ENCODE assay signal across 2 cellular contexts in genomic region chr1:200779326-200779725, GRCh38.
TF ChIP-seq lines count a peak whose summit lies in the region.

No MANE protein-coding gene starts in this region.

TF ChIP-seq in GM23338, 12 proteins besides CTCF, POLR2A, EP300 and RAD21:
- TF ChIP-seq, protein P1, sequence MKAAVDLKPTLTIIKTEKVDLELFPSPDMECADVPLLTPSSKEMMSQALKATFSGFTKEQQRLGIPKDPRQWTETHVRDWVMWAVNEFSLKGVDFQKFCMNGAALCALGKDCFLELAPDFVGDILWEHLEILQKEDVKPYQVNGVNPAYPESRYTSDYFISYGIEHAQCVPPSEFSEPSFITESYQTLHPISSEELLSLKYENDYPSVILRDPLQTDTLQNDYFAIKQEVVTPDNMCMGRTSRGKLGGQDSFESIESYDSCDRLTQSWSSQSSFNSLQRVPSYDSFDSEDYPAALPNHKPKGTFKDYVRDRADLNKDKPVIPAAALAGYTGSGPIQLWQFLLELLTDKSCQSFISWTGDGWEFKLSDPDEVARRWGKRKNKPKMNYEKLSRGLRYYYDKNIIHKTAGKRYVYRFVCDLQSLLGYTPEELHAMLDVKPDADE (IDR thresholded peaks at IDR 0.05), result no peak
- TF ChIP-seq CREB1 (CRISPR knock-in tag; IDR thresholded peaks at IDR 0.05; ENCODE audit: low read depth) (no peak), ZNF331 (CRISPR knock-in tag; IDR thresholded peaks at IDR 0.05; ENCODE audit: low read depth) (no peak), STAT1 (IDR thresholded peaks at IDR 0.05; ENCODE audit: unreplicated experiment) (no peak), EZH2phosphoT487 (IDR thresholded peaks at IDR 0.05; ENCODE audit: unreplicated experiment) (no peak), JUNB (IDR thresholded peaks at IDR 0.05; ENCODE audit: unreplicated experiment) (no peak)
- TF ChIP-seq, protein P2, sequence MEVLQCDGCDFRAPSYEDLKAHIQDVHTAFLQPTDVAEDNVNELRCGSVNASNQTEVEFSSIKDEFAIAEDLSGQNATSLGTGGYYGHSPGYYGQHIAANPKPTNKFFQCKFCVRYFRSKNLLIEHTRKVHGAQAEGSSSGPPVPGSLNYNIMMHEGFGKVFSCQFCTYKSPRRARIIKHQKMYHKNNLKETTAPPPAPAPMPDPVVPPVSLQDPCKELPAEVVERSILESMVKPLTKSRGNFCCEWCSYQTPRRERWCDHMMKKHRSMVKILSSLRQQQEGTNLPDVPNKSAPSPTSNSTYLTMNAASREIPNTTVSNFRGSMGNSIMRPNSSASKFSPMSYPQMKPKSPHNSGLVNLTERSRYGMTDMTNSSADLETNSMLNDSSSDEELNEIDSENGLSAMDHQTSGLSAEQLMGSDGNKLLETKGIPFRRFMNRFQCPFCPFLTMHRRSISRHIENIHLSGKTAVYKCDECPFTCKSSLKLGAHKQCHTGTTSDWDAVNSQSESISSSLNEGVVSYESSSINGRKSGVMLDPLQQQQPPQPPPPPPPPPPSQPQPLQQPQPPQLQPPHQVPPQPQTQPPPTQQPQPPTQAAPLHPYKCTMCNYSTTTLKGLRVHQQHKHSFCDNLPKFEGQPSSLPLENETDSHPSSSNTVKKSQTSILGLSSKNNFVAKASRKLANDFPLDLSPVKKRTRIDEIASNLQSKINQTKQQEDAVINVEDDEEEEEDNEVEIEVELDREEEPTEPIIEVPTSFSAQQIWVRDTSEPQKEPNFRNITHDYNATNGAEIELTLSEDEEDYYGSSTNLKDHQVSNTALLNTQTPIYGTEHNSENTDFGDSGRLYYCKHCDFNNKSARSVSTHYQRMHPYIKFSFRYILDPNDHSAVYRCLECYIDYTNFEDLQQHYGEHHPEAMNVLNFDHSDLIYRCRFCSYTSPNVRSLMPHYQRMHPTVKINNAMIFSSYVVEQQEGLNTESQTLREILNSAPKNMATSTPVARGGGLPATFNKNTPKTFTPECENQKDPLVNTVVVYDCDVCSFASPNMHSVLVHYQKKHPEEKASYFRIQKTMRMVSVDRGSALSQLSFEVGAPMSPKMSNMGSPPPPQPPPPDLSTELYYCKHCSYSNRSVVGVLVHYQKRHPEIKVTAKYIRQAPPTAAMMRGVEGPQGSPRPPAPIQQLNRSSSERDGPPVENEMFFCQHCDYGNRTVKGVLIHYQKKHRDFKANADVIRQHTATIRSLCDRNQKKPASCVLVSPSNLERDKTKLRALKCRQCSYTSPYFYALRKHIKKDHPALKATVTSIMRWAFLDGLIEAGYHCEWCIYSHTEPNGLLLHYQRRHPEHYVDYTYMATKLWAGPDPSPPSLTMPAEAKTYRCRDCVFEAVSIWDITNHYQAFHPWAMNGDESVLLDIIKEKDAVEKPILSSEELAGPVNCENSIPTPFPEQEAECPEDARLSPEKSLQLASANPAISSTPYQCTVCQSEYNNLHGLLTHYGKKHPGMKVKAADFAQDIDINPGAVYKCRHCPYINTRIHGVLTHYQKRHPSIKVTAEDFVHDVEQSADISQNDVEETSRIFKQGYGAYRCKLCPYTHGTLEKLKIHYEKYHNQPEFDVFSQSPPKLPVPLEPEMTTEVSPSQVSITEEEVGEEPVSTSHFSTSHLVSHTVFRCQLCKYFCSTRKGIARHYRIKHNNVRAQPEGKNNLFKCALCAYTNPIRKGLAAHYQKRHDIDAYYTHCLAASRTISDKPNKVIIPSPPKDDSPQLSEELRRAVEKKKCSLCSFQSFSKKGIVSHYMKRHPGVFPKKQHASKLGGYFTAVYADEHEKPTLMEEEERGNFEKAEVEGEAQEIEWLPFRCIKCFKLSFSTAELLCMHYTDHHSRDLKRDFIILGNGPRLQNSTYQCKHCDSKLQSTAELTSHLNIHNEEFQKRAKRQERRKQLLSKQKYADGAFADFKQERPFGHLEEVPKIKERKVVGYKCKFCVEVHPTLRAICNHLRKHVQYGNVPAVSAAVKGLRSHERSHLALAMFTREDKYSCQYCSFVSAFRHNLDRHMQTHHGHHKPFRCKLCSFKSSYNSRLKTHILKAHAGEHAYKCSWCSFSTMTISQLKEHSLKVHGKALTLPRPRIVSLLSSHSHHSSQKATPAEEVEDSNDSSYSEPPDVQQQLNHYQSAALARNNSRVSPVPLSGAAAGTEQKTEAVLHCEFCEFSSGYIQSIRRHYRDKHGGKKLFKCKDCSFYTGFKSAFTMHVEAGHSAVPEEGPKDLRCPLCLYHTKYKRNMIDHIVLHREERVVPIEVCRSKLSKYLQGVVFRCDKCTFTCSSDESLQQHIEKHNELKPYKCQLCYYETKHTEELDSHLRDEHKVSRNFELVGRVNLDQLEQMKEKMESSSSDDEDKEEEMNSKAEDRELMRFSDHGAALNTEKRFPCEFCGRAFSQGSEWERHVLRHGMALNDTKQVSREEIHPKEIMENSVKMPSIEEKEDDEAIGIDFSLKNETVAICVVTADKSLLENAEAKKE (CRISPR knock-in tag; IDR thresholded peaks at IDR 0.05), result no peak
TF ChIP-seq in GM23338: peak in this region for 0.

TF ChIP-seq in WTC11, 78 proteins besides CTCF, POLR2A, EP300 and RAD21:
- TF ChIP-seq, protein P3, sequence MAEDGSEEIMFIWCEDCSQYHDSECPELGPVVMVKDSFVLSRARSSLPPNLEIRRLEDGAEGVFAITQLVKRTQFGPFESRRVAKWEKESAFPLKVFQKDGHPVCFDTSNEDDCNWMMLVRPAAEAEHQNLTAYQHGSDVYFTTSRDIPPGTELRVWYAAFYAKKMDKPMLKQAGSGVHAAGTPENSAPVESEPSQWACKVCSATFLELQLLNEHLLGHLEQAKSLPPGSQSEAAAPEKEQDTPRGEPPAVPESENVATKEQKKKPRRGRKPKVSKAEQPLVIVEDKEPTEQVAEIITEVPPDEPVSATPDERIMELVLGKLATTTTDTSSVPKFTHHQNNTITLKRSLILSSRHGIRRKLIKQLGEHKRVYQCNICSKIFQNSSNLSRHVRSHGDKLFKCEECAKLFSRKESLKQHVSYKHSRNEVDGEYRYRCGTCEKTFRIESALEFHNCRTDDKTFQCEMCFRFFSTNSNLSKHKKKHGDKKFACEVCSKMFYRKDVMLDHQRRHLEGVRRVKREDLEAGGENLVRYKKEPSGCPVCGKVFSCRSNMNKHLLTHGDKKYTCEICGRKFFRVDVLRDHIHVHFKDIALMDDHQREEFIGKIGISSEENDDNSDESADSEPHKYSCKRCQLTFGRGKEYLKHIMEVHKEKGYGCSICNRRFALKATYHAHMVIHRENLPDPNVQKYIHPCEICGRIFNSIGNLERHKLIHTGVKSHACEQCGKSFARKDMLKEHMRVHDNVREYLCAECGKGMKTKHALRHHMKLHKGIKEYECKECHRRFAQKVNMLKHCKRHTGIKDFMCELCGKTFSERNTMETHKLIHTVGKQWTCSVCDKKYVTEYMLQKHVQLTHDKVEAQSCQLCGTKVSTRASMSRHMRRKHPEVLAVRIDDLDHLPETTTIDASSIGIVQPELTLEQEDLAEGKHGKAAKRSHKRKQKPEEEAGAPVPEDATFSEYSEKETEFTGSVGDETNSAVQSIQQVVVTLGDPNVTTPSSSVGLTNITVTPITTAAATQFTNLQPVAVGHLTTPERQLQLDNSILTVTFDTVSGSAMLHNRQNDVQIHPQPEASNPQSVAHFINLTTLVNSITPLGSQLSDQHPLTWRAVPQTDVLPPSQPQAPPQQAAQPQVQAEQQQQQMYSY (CRISPR knock-in tag; IDR thresholded peaks at IDR 0.05), result no peak
- TF ChIP-seq NFE2L1 (CRISPR knock-in tag; IDR thresholded peaks at IDR 0.05) (no peak), MXD4 (CRISPR knock-in tag; IDR thresholded peaks at IDR 0.05; ENCODE audit: borderline replicate concordance) (no peak), CREM (CRISPR knock-in tag; IDR thresholded peaks at IDR 0.05) (no peak), ZNF219 (CRISPR knock-in tag; IDR thresholded peaks at IDR 0.05; ENCODE audit: borderline replicate concordance) (no peak), ZNF512 (CRISPR knock-in tag; IDR thresholded peaks at IDR 0.05; ENCODE audit: borderline replicate concordance) (no peak), CDX4 (CRISPR knock-in tag; IDR thresholded peaks at IDR 0.05; ENCODE audit: borderline replicate concordance) (no peak), FOXJ3 (CRISPR knock-in tag; IDR thresholded peaks at IDR 0.05; ENCODE audit: borderline replicate concordance) (no peak), SOX15 (CRISPR knock-in tag; IDR thresholded peaks at IDR 0.05) (no peak), TCF7 (CRISPR knock-in tag; IDR thresholded peaks at IDR 0.05; ENCODE audit: low read depth) (no peak), NFYB (CRISPR knock-in tag; conservative IDR thresholded peaks at IDR 0.05; ENCODE audit: low read depth) (no peak), FOXK1 (CRISPR knock-in tag; IDR thresholded peaks at IDR 0.05) (no peak), ELF4 (CRISPR knock-in tag; IDR thresholded peaks at IDR 0.05; ENCODE audit: low read depth) (no peak), TP53 (CRISPR knock-in tag; IDR thresholded peaks at IDR 0.05) (no peak)
- TF ChIP-seq, protein P4, sequence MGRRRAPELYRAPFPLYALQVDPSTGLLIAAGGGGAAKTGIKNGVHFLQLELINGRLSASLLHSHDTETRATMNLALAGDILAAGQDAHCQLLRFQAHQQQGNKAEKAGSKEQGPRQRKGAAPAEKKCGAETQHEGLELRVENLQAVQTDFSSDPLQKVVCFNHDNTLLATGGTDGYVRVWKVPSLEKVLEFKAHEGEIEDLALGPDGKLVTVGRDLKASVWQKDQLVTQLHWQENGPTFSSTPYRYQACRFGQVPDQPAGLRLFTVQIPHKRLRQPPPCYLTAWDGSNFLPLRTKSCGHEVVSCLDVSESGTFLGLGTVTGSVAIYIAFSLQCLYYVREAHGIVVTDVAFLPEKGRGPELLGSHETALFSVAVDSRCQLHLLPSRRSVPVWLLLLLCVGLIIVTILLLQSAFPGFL (CRISPR knock-in tag; IDR thresholded peaks at IDR 0.05; ENCODE audit: borderline replicate concordance), result no peak
